ENCODE assay signal across 35 cellular contexts in the genomic region with DNA sequence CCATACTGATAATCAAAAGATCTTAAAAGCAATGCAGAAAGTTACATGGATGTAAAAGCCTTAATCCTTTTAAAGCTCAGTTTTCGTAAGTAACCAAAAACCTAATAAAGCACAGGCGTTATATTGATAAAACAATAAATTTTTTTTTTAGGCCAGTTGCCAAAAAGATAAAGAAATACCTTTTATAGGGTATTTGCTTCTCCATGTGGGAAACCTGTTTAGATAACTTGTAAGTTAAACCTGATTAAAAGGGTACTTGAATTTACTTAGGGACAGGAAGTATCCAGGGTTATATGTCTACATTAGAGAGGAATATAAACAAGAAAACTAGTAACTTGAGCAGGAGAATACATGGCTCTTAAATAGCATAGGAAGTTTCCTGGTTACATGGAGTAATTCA.
"Had no signal": no experiment of that assay in that cellular context is flagged by ENCODE, and none has a peak within 500 bp of the region (broad histone marks: within the 10 kb centered on the region; RNA-seq: fewer than 3 reads in every experiment).

No MANE protein-coding gene starts in this region.

- ATAC-seq: activated CD4-positive, alpha-beta T cell treated with anti-CD3 and anti-CD28 coated beads for 36 hours; activated CD8-positive, alpha-beta memory T cell treated with anti-CD3 and anti-CD28 coated beads, Interleukin-2, amount 10 ng/mL, durations not matched to agents 7 days and 5 days; activated CD8-positive, alpha-beta T cell treated with anti-CD3 and anti-CD28 coated beads, Interleukin-2, amount 10 ng/mL, durations not matched to agents 7 days and 5 days; activated naive CD8-positive, alpha-beta T cell treated with anti-CD3 and anti-CD28 coated beads, Interleukin-2, amount 50 U/mL, for 24 hours; body of pancreas; effector memory CD8-positive, alpha-beta T cell; foreskin keratinocyte; gastrocnemius medialis; heart left ventricle had no signal

- H3K27ac Mint-ChIP-seq: activated CD4-positive, alpha-beta memory T cell treated with anti-CD3 and anti-CD28 coated beads for 36 hours; activated CD4-positive, alpha-beta T cell treated with anti-CD3 and anti-CD28 coated beads for 36 hours; activated CD4-positive, alpha-beta T cell treated with anti-CD3 and anti-CD28 coated beads, Interleukin-2, amount 10 ng/mL, durations not matched to agents 24 days and 14 days; activated CD8-positive, alpha-beta memory T cell treated with anti-CD3 and anti-CD28 coated beads, Interleukin-2, amount 10 ng/mL, durations not matched to agents 7 days and 5 days; activated CD8-positive, alpha-beta T cell treated with anti-CD3 and anti-CD28 coated beads, Interleukin-2, amount 10 ng/mL, durations not matched to agents 7 days and 5 days; activated naive CD4-positive, alpha-beta T cell treated with anti-CD3 and anti-CD28 coated beads for 36 hours; activated naive CD4-positive, alpha-beta T cell treated with anti-CD3 and anti-CD28 coated beads, Interleukin-2, amount 50 U/mL, for 24 hours; activated naive CD8-positive, alpha-beta T cell treated with anti-CD3 and anti-CD28 coated beads for 36 hours; activated naive CD8-positive, alpha-beta T cell treated with anti-CD3 and anti-CD28 coated beads, Interleukin-2, amount 50 U/mL, for 24 hours; activated T-helper 1 cell treated with anti-CD3 and anti-CD28 coated beads, Interleukin-12 subunit alpha, Interleukin-12 subunit beta, Interleukin-2, Interleukin-4 antibody, amounts not matched to agents 30 ng/mL and 10 ng/mL and 1 ng/mL, durations not matched to agents 14 hours and 24 hours and 36 hours; activated T-helper 2 cell treated with anti-CD3 and anti-CD28 coated beads, Interferon-gamma antibody, Interleukin-2, Interleukin-4, amounts not matched to agents 10 μg/mL and 5 μg/mL and 100 μg/mL, durations not matched to agents 14 hours and 24 hours and 36 hours; effector memory CD8-positive, alpha-beta T cell; T-helper 2 cell treated with Interferon-gamma antibody and Interleukin-4, amounts not matched to agents 5 μg/mL and 100 μg/mL, for 36 hours had no signal

- H3K9me3 Mint-ChIP-seq: activated CD4-positive, alpha-beta memory T cell treated with anti-CD3 and anti-CD28 coated beads for 36 hours; activated CD4-positive, alpha-beta T cell treated with anti-CD3 and anti-CD28 coated beads, Interleukin-2, amount 10 ng/mL, durations not matched to agents 24 days and 14 days; activated naive CD4-positive, alpha-beta T cell treated with anti-CD3 and anti-CD28 coated beads for 36 hours; activated naive CD4-positive, alpha-beta T cell treated with anti-CD3 and anti-CD28 coated beads, Interleukin-2, amount 50 U/mL, for 24 hours; activated naive CD8-positive, alpha-beta T cell treated with anti-CD3 and anti-CD28 coated beads for 36 hours; activated naive CD8-positive, alpha-beta T cell treated with anti-CD3 and anti-CD28 coated beads, Interleukin-2, amount 50 U/mL, for 24 hours; activated T-helper 1 cell treated with anti-CD3 and anti-CD28 coated beads, Interleukin-12 subunit alpha, Interleukin-12 subunit beta, Interleukin-2, Interleukin-4 antibody, amounts not matched to agents 30 ng/mL and 10 ng/mL and 1 ng/mL, durations not matched to agents 14 hours and 24 hours and 36 hours; activated T-helper 2 cell treated with anti-CD3 and anti-CD28 coated beads, Interferon-gamma antibody, Interleukin-2, Interleukin-4, amounts not matched to agents 10 μg/mL and 5 μg/mL and 100 μg/mL, durations not matched to agents 14 hours and 24 hours and 36 hours; effector memory CD8-positive, alpha-beta T cell; T-helper 2 cell treated with Interferon-gamma antibody and Interleukin-4, amounts not matched to agents 5 μg/mL and 100 μg/mL, for 36 hours had no signal

- FAIRE-seq: colon had no signal

- DNase-seq: activated CD4-positive, alpha-beta memory T cell treated with anti-CD3 and anti-CD28 coated beads for 36 hours; activated CD4-positive, alpha-beta T cell treated with anti-CD3 and anti-CD28 coated beads for 36 hours; activated CD4-positive, alpha-beta T cell treated with anti-CD3 and anti-CD28 coated beads, Interleukin-2, amount 10 ng/mL, durations not matched to agents 24 days and 14 days; activated CD4-positive, CD25-positive, alpha-beta regulatory T cell; activated CD4-positive, CD25-positive, alpha-beta regulatory T cell treated with anti-CD3 and anti-CD28 coated beads, Interleukin-2, amount 50 U/mL, for 72 hours; activated CD8-positive, alpha-beta memory T cell treated with anti-CD3 and anti-CD28 coated beads, Interleukin-2, amount 10 ng/mL, durations not matched to agents 7 days and 5 days; activated CD8-positive, alpha-beta memory T cell treated with anti-CD3 and anti-CD28 coated beads, Interleukin-2, amount 50 U/mL, for 4 hours; activated CD8-positive, alpha-beta T cell treated with anti-CD3 and anti-CD28 coated beads, Interleukin-2, amount 10 ng/mL, durations not matched to agents 7 days and 5 days; activated effector memory CD4-positive, alpha-beta T cell treated with anti-CD3 and anti-CD28 coated beads, Interleukin-2, amount 50 U/mL, for 16 hours; activated naive CD4-positive, alpha-beta T cell treated with anti-CD3 and anti-CD28 coated beads for 36 hours; activated naive CD8-positive, alpha-beta T cell treated with anti-CD3 and anti-CD28 coated beads for 36 hours; activated naive CD8-positive, alpha-beta T cell treated with anti-CD3 and anti-CD28 coated beads, Interleukin-2, amount 50 U/mL, for 24 hours; activated T-cell treated with anti-CD3 and anti-CD28 coated beads, Interleukin-2, amount 50 U/mL, for 1 hour; activated T-cell treated with anti-CD3 and anti-CD28 coated beads, Interleukin-2, amount 50 U/mL, for 48 hours; amygdala; aorta; body of pancreas; caudate nucleus; cortex of kidney; dermis blood vessel endothelial cell; effector CD4-positive, alpha-beta T cell; effector memory CD8-positive, alpha-beta T cell; erythroblast; foreskin keratinocyte; gastrocnemius medialis; glutamatergic neuron; heart left ventricle; T1000 had no signal

- H3K4me1 ChIP-seq: body of pancreas, foreskin keratinocyte, gastrocnemius medialis, heart left ventricle had no signal

- H3K9me3 ChIP-seq: adrenal gland, body of pancreas, esophagus muscularis mucosa, gastrocnemius medialis, heart left ventricle had no signal

- H3K27me3 Mint-ChIP-seq: activated CD4-positive, alpha-beta memory T cell treated with anti-CD3 and anti-CD28 coated beads for 36 hours; activated CD4-positive, alpha-beta T cell treated with anti-CD3 and anti-CD28 coated beads for 36 hours; activated CD4-positive, alpha-beta T cell treated with anti-CD3 and anti-CD28 coated beads, Interleukin-2, amount 10 ng/mL, durations not matched to agents 24 days and 14 days; activated CD8-positive, alpha-beta memory T cell treated with anti-CD3 and anti-CD28 coated beads, Interleukin-2, amount 10 ng/mL, durations not matched to agents 7 days and 5 days; activated naive CD4-positive, alpha-beta T cell treated with anti-CD3 and anti-CD28 coated beads, Interleukin-2, amount 50 U/mL, for 24 hours; activated naive CD8-positive, alpha-beta T cell treated with anti-CD3 and anti-CD28 coated beads for 36 hours; activated naive CD8-positive, alpha-beta T cell treated with anti-CD3 and anti-CD28 coated beads, Interleukin-2, amount 50 U/mL, for 24 hours; effector memory CD8-positive, alpha-beta T cell had no signal

- H3K4me1 Mint-ChIP-seq: activated CD4-positive, alpha-beta T cell treated with anti-CD3 and anti-CD28 coated beads for 36 hours; activated CD4-positive, alpha-beta T cell treated with anti-CD3 and anti-CD28 coated beads, Interleukin-2, amount 10 ng/mL, durations not matched to agents 24 days and 14 days; activated naive CD4-positive, alpha-beta T cell treated with anti-CD3 and anti-CD28 coated beads, Interleukin-2, amount 50 U/mL, for 24 hours; activated naive CD8-positive, alpha-beta T cell treated with anti-CD3 and anti-CD28 coated beads for 36 hours; activated naive CD8-positive, alpha-beta T cell treated with anti-CD3 and anti-CD28 coated beads, Interleukin-2, amount 50 U/mL, for 24 hours had no signal

- H3K4me3 ChIP-seq: adrenal gland, body of pancreas, esophagus muscularis mucosa, gastrocnemius medialis, heart left ventricle had no signal

- H3K27ac ChIP-seq: body of pancreas, esophagus muscularis mucosa, foreskin keratinocyte, gastrocnemius medialis, heart left ventricle had no signal

- H3K27me3 ChIP-seq: adrenal gland, body of pancreas, esophagus muscularis mucosa, foreskin keratinocyte, gastrocnemius medialis, heart left ventricle had no signal

- H3K4me3 Mint-ChIP-seq: activated CD4-positive, alpha-beta memory T cell treated with anti-CD3 and anti-CD28 coated beads for 36 hours; activated CD4-positive, alpha-beta T cell treated with anti-CD3 and anti-CD28 coated beads for 36 hours; activated CD4-positive, alpha-beta T cell treated with anti-CD3 and anti-CD28 coated beads, Interleukin-2, amount 10 ng/mL, durations not matched to agents 24 days and 14 days; activated CD8-positive, alpha-beta memory T cell treated with anti-CD3 and anti-CD28 coated beads, Interleukin-2, amount 10 ng/mL, durations not matched to agents 7 days and 5 days; activated CD8-positive, alpha-beta T cell treated with anti-CD3 and anti-CD28 coated beads, Interleukin-2, amount 10 ng/mL, durations not matched to agents 7 days and 5 days; activated naive CD4-positive, alpha-beta T cell treated with anti-CD3 and anti-CD28 coated beads for 36 hours; activated naive CD4-positive, alpha-beta T cell treated with anti-CD3 and anti-CD28 coated beads, Interleukin-2, amount 50 U/mL, for 24 hours; activated naive CD8-positive, alpha-beta T cell treated with anti-CD3 and anti-CD28 coated beads for 36 hours; activated naive CD8-positive, alpha-beta T cell treated with anti-CD3 and anti-CD28 coated beads, Interleukin-2, amount 50 U/mL, for 24 hours; activated T-helper 1 cell treated with anti-CD3 and anti-CD28 coated beads, Interleukin-12 subunit alpha, Interleukin-12 subunit beta, Interleukin-2, Interleukin-4 antibody, amounts not matched to agents 30 ng/mL and 10 ng/mL and 1 ng/mL, durations not matched to agents 14 hours and 24 hours and 36 hours; effector memory CD8-positive, alpha-beta T cell; T-helper 2 cell treated with Interferon-gamma antibody and Interleukin-4, amounts not matched to agents 5 μg/mL and 100 μg/mL, for 36 hours had no signal
